In genomic region chr3:50356553-50356952, GRCh38 we compare ENCODE assay signal across 8 cellular contexts. TPM values are rescaled to one million over a fixed set of nuclear protein-coding genes. Genes with fewer than 3 reads are reported as not detected.
A peak's percentile ranks its signal among the peaks of the same experiment; 100 is the strongest.
DNase-seq lines count a peak whose midpoint lies in the region; ATAC-seq, FAIRE-seq and TF ChIP-seq lines count a peak whose summit lies in the region.

No MANE protein-coding gene starts in this region.

- H3K27ac ChIP-seq in A549 = no peak overlapping the region
- H3K27ac ChIP-seq in mesenchymal stem cell (ENCODE audit: low read length, poor library complexity, severe bottlenecking) = no peak overlapping the region

- H3K14ac ChIP-seq in mesenchymal stem cell (ENCODE audit: low read length in 2 of 2) = no peak overlapping the region

- no peak overlapping the region for H2AK5ac ChIP-seq in mesenchymal stem cell (ENCODE audit: low read length, severe bottlenecking)

- H3K9me3 ChIP-seq in A549 = no peaks in the 10 kb centered on the region
- H3K9me3 ChIP-seq in mesenchymal stem cell (ENCODE audit: control insufficient read depth, low read length) = no peaks in the 10 kb centered on the region

- no peak overlapping the region for H4K8ac ChIP-seq in mesenchymal stem cell (ENCODE audit: low read length)

- no peak overlapping the region for H4K91ac ChIP-seq in mesenchymal stem cell (ENCODE audit: low read length)

- peaks cover 56 to 58% of the 10 kb centered on the region in 2 experiments for H3K36me3 ChIP-seq in mesenchymal stem cell (ENCODE audit: control insufficient read depth in 1 of 2, insufficient read depth in 2 of 2, low read depth in 1 of 2, low read length in 2 of 2)

- no peak overlapping the region for H3K4ac ChIP-seq in mesenchymal stem cell (ENCODE audit: low read depth in 1 of 2, low read length in 2 of 2)

- H3K4me1 ChIP-seq in A549 (peaks cover 37% of the 10 kb centered on the region), mesenchymal stem cell (ENCODE audit: control insufficient read depth, insufficient read depth, low read depth, low read length) (peaks cover 48% of the 10 kb centered on the region)

- H2BK12ac ChIP-seq in mesenchymal stem cell (ENCODE audit: low read length in 2 of 2) = no peak overlapping the region

- FAIRE-seq in A549 (lab: Jason Lieb, UNC) = no peak

- H3K18ac ChIP-seq in mesenchymal stem cell (ENCODE audit: low read depth in 1 of 2, low read length in 2 of 2) = no peak overlapping the region

- no peak overlapping the region for H2AFZ ChIP-seq in mesenchymal stem cell (ENCODE audit: low read depth, low read length)

- peak overlapping the region; percentile 95 for H3K4me2 ChIP-seq in A549
- peak overlapping the region; percentile 93 for H3K4me2 ChIP-seq in mesenchymal stem cell (ENCODE audit: low read length, poor library complexity, severe bottlenecking)

- TF ChIP-seq CTCF in A549 (IDR thresholded peaks at IDR 0.05) = no peak
- no peak for TF ChIP-seq CTCF in HFF-Myc (IDR thresholded peaks at IDR 0.05; ENCODE audit: low read depth, low read length, missing control alignments)
- no peak for TF ChIP-seq CTCF in astrocyte of the cerebellum (IDR thresholded peaks at IDR 0.05; ENCODE audit: low read depth, low read length, missing control alignments)

- TF ChIP-seq POLR2A in A549 (IDR thresholded peaks at IDR 0.05; ENCODE audit: low read length) = no peak

- H2BK15ac ChIP-seq in mesenchymal stem cell (ENCODE audit: low read depth, poor library complexity, severe bottlenecking) = no peak overlapping the region

- TF ChIP-seq EP300 in A549 (IDR thresholded peaks at IDR 0.05) = no peak

- peak overlapping the region; percentile 96 for H3K9ac ChIP-seq in mesenchymal stem cell (ENCODE audit: low read length)

- 90% methylated on average over 2 of the region's 5 CpGs for WGBS in A549 (ENCODE audit: missing lambda C conversion rate)
- WGBS in mesenchymal stem cell = 92% methylated on average over 5 of the region's 5 CpGs

- CTCF ChIA-PET in A549 (lab: Yijun Ruan, JAX) = interaction anchor here (0.6 to 2.6 kb wide), 6 partner anchors 9 to 1983 kb away, joined by 3 to 16 read pairs (median 4); no protein-coding TSS in a partner anchor

- peaks cover 22% of the 10 kb centered on the region for H3K79me1 ChIP-seq in mesenchymal stem cell (replicated peaks; ENCODE audit: low read length, poor library complexity, severe bottlenecking)

- H2BK120ac ChIP-seq in mesenchymal stem cell (ENCODE audit: low read depth, low read length) = no peak overlapping the region

- DNase-seq in A549 (ENCODE audit: low read depth in 1 of 2, low spot score in 1 of 2) (no peak), HFF-Myc (ENCODE audit: extremely low read depth, low read depth) (no peak), astrocyte of the cerebellum (ENCODE audit: low read depth) (no peak), mesenchymal stem cell (no peak), NCI-H1694 treated with DMSO at 0.1 percent for 48 hours (lab: John Stamatoyannopoulos, UW) (no peak)
- no peak for DNase-seq in stimulated activated CD4-positive, alpha-beta T cell treated with anti-CD3 and anti-CD28 coated beads, Interleukin-2, amount 100 ng/mL, for 24 hours

- no peak for TF ChIP-seq RAD21 in A549 (conservative IDR thresholded peaks at IDR 0.05 in 1 of 2, IDR thresholded peaks at IDR 0.05 in 1 of 2)

- no peak overlapping the region for H2BK5ac ChIP-seq in mesenchymal stem cell (ENCODE audit: low read depth, low read length, poor library complexity, severe bottlenecking)

- no peak overlapping the region for H3K23ac ChIP-seq in mesenchymal stem cell (ENCODE audit: low read length in 2 of 2)

- no peak overlapping the region for H3K4me3 ChIP-seq in A549
- peak overlapping the region; percentile 85 for H3K4me3 ChIP-seq in HFF-Myc (replicated peaks; ENCODE audit: low read depth, low read length)
- peak overlapping the region; percentile 90 for H3K4me3 ChIP-seq in astrocyte of the cerebellum (ENCODE audit: low read depth, low read length)
- peak overlapping the region in 1 of 2 experiments; percentile 95 for H3K4me3 ChIP-seq in mesenchymal stem cell (ENCODE audit: insufficient read depth in 1 of 2, low read depth in 1 of 2, low read length in 2 of 2)

- ATAC-seq in A549 (no peak), HG03520 (IDR thresholded peaks at IDR 0.05; ENCODE audit: unreplicated experiment) (no peak), HG03039 (IDR thresholded peaks at IDR 0.05; ENCODE audit: unreplicated experiment) (no peak)

- in situ Hi-C loops in astrocyte of the cerebellum (cut with HindIII; ENCODE audit: low sequenced_read_pairs) = no loop called here

- H3K27me3 ChIP-seq in mesenchymal stem cell (ENCODE audit: control insufficient read depth in 1 of 2, insufficient read depth in 1 of 2, low read length in 2 of 2) = no peaks in the 10 kb centered on the region

- POLR2A ChIA-PET in A549 (lab: Yijun Ruan, JAX) = no interaction called here

TF ChIP-seq in A549, 52 proteins besides CTCF, POLR2A, EP300 and RAD21:
- TF ChIP-seq, protein P1, sequence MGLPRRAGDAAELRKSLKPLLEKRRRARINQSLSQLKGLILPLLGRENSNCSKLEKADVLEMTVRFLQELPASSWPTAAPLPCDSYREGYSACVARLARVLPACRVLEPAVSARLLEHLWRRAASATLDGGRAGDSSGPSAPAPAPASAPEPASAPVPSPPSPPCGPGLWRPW (IDR thresholded peaks at IDR 0.05) = no peak
- TF ChIP-seq KDM5A (IDR thresholded peaks at IDR 0.05) (no peak), ESRRA (IDR thresholded peaks at IDR 0.05; ENCODE audit: borderline replicate concordance, low read length) (no peak), RNF2 (IDR thresholded peaks at IDR 0.05; ENCODE audit: borderline replicate concordance, low read depth) (no peak), TFCP2L1 (CRISPR knock-in tag; IDR thresholded peaks at IDR 0.05) (no peak), ZC3H11A (IDR thresholded peaks at IDR 0.05) (no peak), JUN (IDR thresholded peaks at IDR 0.05) (no peak), KDM1A (IDR thresholded peaks at IDR 0.05; ENCODE audit: low read depth) (no peak), FOSB (CRISPR knock-in tag; IDR thresholded peaks at IDR 0.05) (no peak), MAZ (IDR thresholded peaks at IDR 0.05; ENCODE audit: borderline replicate concordance, low read depth, low read length) (no peak), FOSL2 (IDR thresholded peaks at IDR 0.05) (no peak), FOSL2 (CRISPR knock-in tag; IDR thresholded peaks at IDR 0.05) (no peak), HDAC2 (IDR thresholded peaks at IDR 0.05) (no peak), JUNB (IDR thresholded peaks at IDR 0.05) (no peak), CHD4 (IDR thresholded peaks at IDR 0.05; ENCODE audit: borderline replicate concordance) (no peak)

RNA-seq across cellular contexts. Expression of gene TMEM115, which starts 2.8 kb away (rescaled TPM):
- polyA plus RNA-seq in A549 (2011; rRNA removed) (17.4 and 18.8 TPM in 2 replicates), A549 (2017; fragmentation: RNase III; extraction: RNeasy Plus Mini Kit Qiagen cat#74134 plus additional on column Dnase treatment) (22.0 to 26.8 TPM (median 26.8 TPM) in 3 replicates)
- 27.1 and 37.1 TPM in 2 replicates for polyA plus RNA-seq in A549 (2012; cell fraction: cytosol; rRNA removed)
- polyA plus RNA-seq in A549 (2012; cell fraction: nucleus; rRNA removed) = 37.4 and 48.2 TPM in 2 replicates
- polyA minus RNA-seq in A549 (2011; rRNA and poly(A)+ RNA removed) = 28.8 and 30.0 TPM in 2 replicates
- polyA plus RNA-seq in mesenchymal stem cell (2013, experiment 1 of 2) = 49.2 TPM
- polyA plus RNA-seq in mesenchymal stem cell (2013, experiment 2 of 2) = 49.8 TPM

RNA-seq across cellular contexts. Expression of gene CYB561D2, which starts 5.9 kb away (rescaled TPM):
- polyA plus RNA-seq in A549 (2011; rRNA removed) (14.4 and 23.1 TPM in 2 replicates), A549 (2017; fragmentation: RNase III; extraction: RNeasy Plus Mini Kit Qiagen cat#74134 plus additional on column Dnase treatment) (17.2 to 17.9 TPM (median 17.7 TPM) in 3 replicates)
- 37.7 and 45.1 TPM in 2 replicates for polyA plus RNA-seq in A549 (2012; cell fraction: cytosol; rRNA removed)
- polyA plus RNA-seq in A549 (2012; cell fraction: nucleus; rRNA removed) = 56.1 and 71.5 TPM in 2 replicates
- polyA minus RNA-seq in A549 (2011; rRNA and poly(A)+ RNA removed) = 19.1 and 19.3 TPM in 2 replicates
- polyA plus RNA-seq in mesenchymal stem cell (2013, experiment 1 of 2) = 13.5 TPM
- 13.5 TPM for polyA plus RNA-seq in mesenchymal stem cell (2013, experiment 2 of 2)

RNA-seq across cellular contexts. Expression of gene NPRL2, which starts 6.0 kb away (rescaled TPM):
- polyA plus RNA-seq in A549 (2011; rRNA removed) (19.9 and 28.5 TPM in 2 replicates), A549 (2017; fragmentation: RNase III; extraction: RNeasy Plus Mini Kit Qiagen cat#74134 plus additional on column Dnase treatment) (17.5 to 19.5 TPM (median 17.7 TPM) in 3 replicates)
- 30.0 and 31.9 TPM in 2 replicates for polyA plus RNA-seq in A549 (2012; cell fraction: cytosol; rRNA removed)
- polyA plus RNA-seq in A549 (2012; cell fraction: nucleus; rRNA removed) = 46.0 and 46.7 TPM in 2 replicates
- 25.1 and 31.7 TPM in 2 replicates for polyA minus RNA-seq in A549 (2011; rRNA and poly(A)+ RNA removed)
- 10.6 TPM for polyA plus RNA-seq in mesenchymal stem cell (2013, experiment 1 of 2)
- 9.1 TPM for polyA plus RNA-seq in mesenchymal stem cell (2013, experiment 2 of 2)

RNA-seq across cellular contexts. Expression of gene ZMYND10, which starts 11.0 kb away (rescaled TPM):
- polyA plus RNA-seq in A549 (2011; rRNA removed) = 0.41 and 0.43 TPM in 2 replicates
- 1.0 TPM in 2 replicates for polyA plus RNA-seq in A549 (2012; cell fraction: cytosol; rRNA removed)
- 1.5 and 2.1 TPM in 2 replicates for polyA plus RNA-seq in A549 (2012; cell fraction: nucleus; rRNA removed)
- polyA plus RNA-seq in A549 (2017; fragmentation: RNase III; extraction: RNeasy Plus Mini Kit Qiagen cat#74134 plus additional on column Dnase treatment) = 0.71 to 0.84 TPM (median 0.77 TPM) in 3 replicates
- polyA minus RNA-seq in A549 (2011; rRNA and poly(A)+ RNA removed) = 1.0 and 2.0 TPM in 2 replicates
- polyA plus RNA-seq in mesenchymal stem cell (2013, experiment 1 of 2) = 0.48 TPM
- polyA plus RNA-seq in mesenchymal stem cell (2013, experiment 2 of 2) = 0.79 TPM

RNA-seq across cellular contexts. Expression of gene RASSF1, which starts 15.9 kb away (rescaled TPM):
- polyA plus RNA-seq in A549 (2011; rRNA removed) = 11.9 and 15.4 TPM in 2 replicates
- 31.2 and 35.2 TPM in 2 replicates for polyA plus RNA-seq in A549 (2012; cell fraction: cytosol; rRNA removed)
- 35.4 and 41.5 TPM in 2 replicates for polyA plus RNA-seq in A549 (2012; cell fraction: nucleus; rRNA removed)
- 14.4 to 15.7 TPM (median 15.5 TPM) in 3 replicates for polyA plus RNA-seq in A549 (2017; fragmentation: RNase III; extraction: RNeasy Plus Mini Kit Qiagen cat#74134 plus additional on column Dnase treatment)
- 3.4 and 6.4 TPM in 2 replicates for polyA minus RNA-seq in A549 (2011; rRNA and poly(A)+ RNA removed)
- polyA plus RNA-seq in mesenchymal stem cell (2013, experiment 1 of 2) = 12.3 TPM
- polyA plus RNA-seq in mesenchymal stem cell (2013, experiment 2 of 2) = 12.4 TPM
